8 cellular contexts compared by ENCODE assay signal in the genomic region with DNA sequence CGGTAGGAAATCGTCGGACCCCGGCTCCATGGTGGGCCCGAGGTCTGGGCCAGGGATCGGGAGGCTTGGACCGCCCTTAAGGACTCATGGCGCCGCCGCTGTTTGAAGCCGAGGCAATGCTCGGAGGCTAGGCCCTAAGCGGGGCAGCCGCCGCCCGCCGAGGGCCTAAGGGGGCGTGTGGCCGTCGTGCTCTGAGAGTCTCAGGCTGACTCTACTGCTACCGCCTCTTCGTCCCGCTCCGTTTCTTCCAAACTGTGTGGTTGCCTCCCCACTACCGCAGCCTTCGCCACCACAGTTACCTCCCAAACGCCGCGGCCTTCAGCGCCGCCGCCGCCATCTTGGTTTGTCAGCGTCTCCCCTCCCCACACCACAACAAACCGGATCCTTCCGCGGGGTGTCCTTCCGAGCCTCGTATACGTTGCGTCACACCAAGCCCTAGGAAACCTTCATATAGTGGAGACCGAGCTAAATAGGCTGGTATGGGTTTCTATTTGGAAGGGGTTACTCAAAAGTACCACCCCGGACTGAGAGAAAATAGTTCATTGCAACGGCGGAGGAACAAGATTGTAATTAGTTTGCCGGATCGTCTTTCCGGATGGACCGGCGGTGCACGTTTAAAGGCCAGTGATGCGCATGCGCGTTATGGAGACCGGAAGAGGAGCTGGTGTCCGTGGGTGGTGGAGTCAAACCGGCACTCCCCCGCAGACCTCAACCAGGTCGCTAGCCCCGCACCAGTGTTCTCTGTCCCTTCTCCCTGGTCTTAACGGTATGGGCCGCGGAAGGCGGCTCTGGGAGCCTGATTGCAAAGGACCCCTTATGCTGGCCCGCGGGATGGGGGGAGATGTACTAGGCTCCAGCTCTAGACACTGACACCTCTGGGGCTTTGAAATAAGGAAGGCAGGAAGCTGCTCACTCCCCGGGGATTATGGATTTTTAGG. TPM values are rescaled to one million over a fixed set of nuclear protein-coding genes. Genes with fewer than 3 reads are reported as not detected.
DNase-seq lines count a peak whose midpoint lies in the region; ATAC-seq and TF ChIP-seq lines count a peak whose summit lies in the region.

A gene (minus strand): TSS at position 348 of the 938 bp plus-strand sequence. CDS start 318 bp downstream, at position 30.

- H3K27me3 ChIP-seq in KMS-11 (ENCODE audit: insufficient read depth, low read depth) (no peaks in the 10 kb centered on the region), Peyer's patch (no peaks in the 10 kb centered on the region), esophagus muscularis mucosa (no peaks in the 10 kb centered on the region)

- WGBS in esophagus muscularis mucosa: under 1% methylated on average over 42 of the region's 67 CpGs

- H3K9me3 ChIP-seq in Peyer's patch (no peaks in the 10 kb centered on the region), esophagus muscularis mucosa (no peaks in the 10 kb centered on the region)

- TF ChIP-seq POLR2A in Peyer's patch (IDR thresholded peaks at IDR 0.05): peak in 1 of 2 donors; percentile 45
- TF ChIP-seq POLR2A in esophagus muscularis mucosa (IDR thresholded peaks at IDR 0.05; ENCODE audit: low read depth): peak; percentile 38

- peak within 1 kb of the TSS; percentile 87 for H3K9ac ChIP-seq in KMS-11

- ATAC-seq in GM21717 (IDR thresholded peaks at IDR 0.05; ENCODE audit: unreplicated experiment): peak; percentile 83

- H3K4me1 ChIP-seq in KMS-11 (ENCODE audit: low read depth, poor library complexity, severe bottlenecking): peaks cover 20% of the 10 kb centered on the region
- peaks cover 0 to 21% (median 11%) of the 10 kb centered on the region in 4 donors for H3K4me1 ChIP-seq in Peyer's patch
- H3K4me1 ChIP-seq in esophagus muscularis mucosa: peaks cover 26 to 49% (median 34%) of the 10 kb centered on the region in 4 donors

- H3K27ac ChIP-seq in KMS-11: peak within 1 kb of the TSS; percentile 85
- H3K27ac ChIP-seq in Peyer's patch: peak within 1 kb of the TSS; percentile 86 to 87 (median 86)
- H3K27ac ChIP-seq in esophagus muscularis mucosa (replicated peaks in 1 of 4): peak within 1 kb of the TSS; percentile 83 to 91 (median 86)

- H3K79me2 ChIP-seq in KMS-11 (ENCODE audit: insufficient read depth, low read depth): peaks cover 40% of the 10 kb centered on the region

- 0 out of 2 replicates have a peak, but pooled peaks cover 8% of the 10 kb centered on the region for H4K20me1 ChIP-seq in KMS-11 (ENCODE audit: insufficient read depth)

- intact Hi-C loops in esophagus muscularis mucosa (cut with DNase I): loop anchor here (10.0 kb wide), 1 partner anchor 200 kb away; a partner anchor contains a TSS

- H3K4me3 ChIP-seq in KMS-11 (IDR thresholded peaks at IDR 0.05; ENCODE audit: insufficient read depth, low read depth, low read length) (no peak within 1 kb of the TSS), Peyer's patch (peak within 1 kb of the TSS; percentile 65 to 91 (median 82)), esophagus muscularis mucosa (peak within 1 kb of the TSS; percentile 75 to 96 (median 81))

- TF ChIP-seq EP300 in esophagus muscularis mucosa (IDR thresholded peaks at IDR 0.05): no peak

- TF ChIP-seq CTCF in KMS-11 (conservative IDR thresholded peaks at IDR 0.05; ENCODE audit: low read depth, low read length) (no peak), Peyer's patch (IDR thresholded peaks at IDR 0.05) (peak in 1 of 6 experiments; percentile 11), esophagus muscularis mucosa (IDR thresholded peaks at IDR 0.05) (no peak)

- peak within 1 kb of the TSS; percentile 86 for H3K4me2 ChIP-seq in KMS-11

- H3K36me3 ChIP-seq in KMS-11 (ENCODE audit: insufficient read depth): no peaks in the 10 kb centered on the region
- peaks cover 0 to under 1% (median 0%) of the 10 kb centered on the region in 3 donors for H3K36me3 ChIP-seq in Peyer's patch
- H3K36me3 ChIP-seq in esophagus muscularis mucosa: peaks cover 0 to 15% (median 9%) of the 10 kb centered on the region in 4 donors

- peak within 1 kb of the TSS; percentile 96 for H2AFZ ChIP-seq in KMS-11 (ENCODE audit: low read depth)

- DNase-seq in DMS114 treated with DMSO at 0.1 percent for 48 hours (lab: John Stamatoyannopoulos, UW; ENCODE audit: unreplicated experiment) (peak; percentile 85), Peyer's patch (peak; percentile 83 to 98 (median 92)), esophagus muscularis mucosa (ENCODE audit: extremely low spot score) (peak; percentile 94), myocyte (ENCODE audit: low read depth) (peak; percentile 92)
- DNase-seq in activated T-cell treated with anti-CD3 and anti-CD28 coated beads, Interleukin-2, amount 50 U/mL, for 48 hours: peak; percentile 94 to 95
- DNase-seq in stimulated activated CD8-positive, alpha-beta memory T cell treated with anti-CD3 and anti-CD28 coated beads, Interleukin-7, amount 100 ng/mL, for 48 hours (ENCODE audit: extremely low read depth in 1 of 2, low read depth in 1 of 2): peak; percentile 75 to 81

RNA-seq across cellular contexts. Expression of the gene that starts here (rescaled TPM):
- total RNA-seq in Peyer's patch: 100 to 1,000 TPM in 3 of 4 donors, 10 to 100 TPM in 1; 77.4 to 176 (median 137) TPM
- 100 to 1,000 TPM in 2 of 4 donors, 10 to 100 TPM in 2; 64.8 to 128 (median 85.2) TPM for total RNA-seq in esophagus muscularis mucosa
- 71.4 and 88.3 TPM in 2 replicates for total RNA-seq in myocyte
- 50.3 TPM for polyA plus RNA-seq in myocyte (2012)
